In genomic region chr10:123583639-123584418, GRCh38 we compare ENCODE assay signal across 1 cellular context.
TF ChIP-seq lines count a peak whose summit lies in the region.

No MANE protein-coding gene starts in this region.

TF ChIP-seq in HepG2, 621 proteins besides CTCF, POLR2A, EP300 and RAD21 (continued from another document):
- TF ChIP-seq CSRNP2 (CRISPR knock-in tag; conservative IDR thresholded peaks at IDR 0.05; ENCODE audit: low read depth) = no peak
- TF ChIP-seq STAG1 (CRISPR knock-in tag; IDR thresholded peaks at IDR 0.05) = peak; percentile 62
- no peak for TF ChIP-seq SIX4 (CRISPR knock-in tag; IDR thresholded peaks at IDR 0.05)
- TF ChIP-seq ZBTB3 (CRISPR knock-in tag; IDR thresholded peaks at IDR 0.05; ENCODE audit: borderline replicate concordance, low read depth) = no peak
- peak; percentile 72 for TF ChIP-seq XRCC5 (optimal IDR thresholded peaks at IDR 0.05; ENCODE audit: low read length)
